Comparison of ENCODE assay signal across 16 cellular contexts in the genomic region with DNA sequence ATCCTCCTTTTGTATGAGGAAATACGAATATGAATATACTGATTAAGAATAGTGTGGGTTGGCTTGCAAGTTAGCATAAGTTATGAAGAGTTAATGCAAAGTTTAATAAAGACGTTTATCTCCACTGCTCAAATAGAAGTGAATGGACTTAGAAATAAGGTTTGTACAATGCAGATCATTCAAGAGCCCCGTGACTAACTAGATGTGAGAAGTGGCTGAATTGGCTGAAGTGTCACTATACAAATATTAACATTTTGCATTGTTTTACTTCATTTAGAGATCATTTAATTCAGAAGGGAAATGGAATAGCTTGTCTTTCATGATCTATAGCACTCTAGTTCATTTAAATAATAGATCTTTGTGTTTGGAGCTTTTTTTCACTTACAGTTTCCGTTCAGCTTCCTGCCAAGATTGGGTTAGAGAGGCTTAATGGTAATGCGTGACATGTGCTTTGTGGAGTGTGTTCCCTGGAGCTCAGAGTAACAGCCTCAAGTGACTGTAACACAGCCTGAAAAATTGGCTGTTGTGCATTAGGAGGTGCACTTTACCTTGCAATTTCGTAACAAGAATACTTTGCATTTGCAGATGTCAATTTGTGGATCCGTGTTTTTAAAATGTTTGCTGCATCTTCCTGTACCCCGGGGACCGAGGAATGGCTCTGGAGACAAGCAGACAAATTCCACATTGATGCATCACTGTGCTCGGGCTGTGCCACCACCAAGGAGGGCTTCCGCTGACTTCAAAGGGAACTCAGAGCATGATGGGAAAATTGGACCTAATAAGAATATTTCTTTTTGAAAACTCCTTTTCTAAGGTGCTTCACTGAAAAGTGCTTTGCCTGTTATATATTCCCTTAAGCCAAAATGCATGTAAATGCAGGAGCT.
DNase-seq lines count a peak whose midpoint lies in the region.
"Had no signal": no experiment of that assay in that cellular context is flagged by ENCODE, and none has a peak within 500 bp of the region (broad histone marks: within the 10 kb centered on the region; RNA-seq: fewer than 3 reads in every experiment).

No MANE protein-coding gene starts in this region.

- no peaks in the 10 kb centered on the region for H3K9me3 ChIP-seq in SK-N-MC (ENCODE audit: low read depth, low read length)
- H3K9me3 ChIP-seq: upper lobe of left lung had no signal

- H3K9ac ChIP-seq in SK-N-MC (ENCODE audit: insufficient read length) = no peak overlapping the region

- peaks cover 9% of the 10 kb centered on the region for H3K4me1 ChIP-seq in ACC112 (ENCODE audit: control insufficient read depth, insufficient read depth, low read length, unreplicated experiment)

- DNase-seq in M059J (ENCODE audit: low read depth) (peak; percentile 62), SK-N-MC (ENCODE audit: low read depth, low spot score) (peak; percentile 71), iris pigment epithelial cell (ENCODE audit: low read depth) (peak; percentile 47), inferior parietal cortex (ENCODE audit: extremely low spot score) (no peak), ecto neural progenitor cell (ENCODE audit: low spot score) (no peak), NCI-H2081 treated with DMSO at 0.1 percent for 48 hours (lab: John Stamatoyannopoulos, UW) (no peak)
- no peak for DNase-seq in central memory CD4-positive, alpha-beta T cell
- DNase-seq: activated CD4-positive, alpha-beta T cell treated with anti-CD3 and anti-CD28 coated beads, Interleukin-2, amount 10 ng/mL, durations not matched to agents 24 days and 14 days; activated T-cell treated with anti-CD3 and anti-CD28 coated beads, Interleukin-2, amount 50 U/mL, for 4 hours; amygdala; DND-41; NCI-H446; stimulated activated CD4-positive, alpha-beta T cell treated with anti-CD3 and anti-CD28 coated beads, Interleukin-4, amount 100 ng/mL, for 1 hour had no signal

- H3K36me3 ChIP-seq in ACC112 (ENCODE audit: insufficient read depth, low read length) (no peaks in the 10 kb centered on the region), SK-N-MC (ENCODE audit: insufficient read depth, low read length) (no peaks in the 10 kb centered on the region)
- H3K36me3 ChIP-seq: upper lobe of left lung had no signal

- no peaks in the 10 kb centered on the region for H3K27me3 ChIP-seq in ACC112 (ENCODE audit: insufficient read depth, low read length)
- H3K27me3 ChIP-seq: upper lobe of left lung had no signal

- no peak overlapping the region for H3K4me3 ChIP-seq in ACC112 (ENCODE audit: low read depth, low read length)
- H3K4me3 ChIP-seq in SK-N-MC = peak overlapping the region; percentile 62
- H3K4me3 ChIP-seq: upper lobe of left lung had no signal

- H3K27ac ChIP-seq in ACC112 (ENCODE audit: low read depth, low read length) = no peak overlapping the region
- H3K27ac ChIP-seq in SK-N-MC = peak overlapping the region; percentile 68; the same call in 1 of the 2 replicates
- H3K27ac ChIP-seq: HL-60, upper lobe of left lung had no signal

- no peaks in the 10 kb centered on the region for H3K79me2 ChIP-seq in ACC112 (ENCODE audit: control insufficient read depth, insufficient read depth, low read length, unreplicated experiment)

- H2AFZ ChIP-seq in ACC112 (ENCODE audit: low read length, unreplicated experiment) = peak overlapping the region; percentile 15

Comparison
In these comparisons a context has a peak if more than half of its experiments do, and no peak if none do; other contexts are left out.
1. DNase-seq: peak in M059J (single experiment), SK-N-MC (single experiment) and iris pigment epithelial cell (single experiment); none in inferior parietal cortex (single experiment), ecto neural progenitor cell (single experiment), central memory CD4-positive, alpha-beta T cell (single experiment) and NCI-H2081 treated with DMSO at 0.1 percent for 48 hours (single experiment).